Comparison of ENCODE assay signal across 16 cellular contexts in the genomic region with DNA sequence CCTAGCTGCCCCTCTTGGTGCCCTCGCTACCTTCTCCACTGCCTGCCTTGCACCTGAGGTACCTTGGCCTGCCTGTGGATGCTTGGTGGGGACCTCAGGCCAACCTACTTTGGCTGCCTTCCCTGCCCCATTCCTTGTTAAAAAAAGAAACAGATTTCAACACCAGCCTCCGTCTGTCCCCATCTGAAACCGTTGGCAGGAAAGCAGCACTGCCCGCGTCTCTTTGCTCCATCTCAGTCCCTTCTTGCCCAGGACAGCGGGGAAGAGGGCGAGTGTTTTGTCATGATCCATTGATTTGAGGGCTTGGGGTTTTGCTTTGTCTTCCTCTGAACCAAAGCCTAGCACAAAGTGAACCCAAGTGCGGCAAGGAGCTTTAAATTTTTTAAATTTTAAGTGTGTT. TPM values are rescaled to one million over a fixed set of nuclear protein-coding genes. Genes with fewer than 3 reads are reported as not detected.
A peak's percentile ranks its signal among the peaks of the same experiment; 100 is the strongest.
DNase-seq lines count a peak whose midpoint lies in the region; ATAC-seq and TF ChIP-seq lines count a peak whose summit lies in the region.
"Had no signal": no experiment of that assay in that cellular context is flagged by ENCODE, and none has a peak within 500 bp of the region (broad histone marks: within the 10 kb centered on the region; RNA-seq: fewer than 3 reads in every experiment).

No MANE protein-coding gene starts in this region.

- peaks cover 53% of the 10 kb centered on the region for H3K36me3 ChIP-seq in DND-41 (ENCODE audit: insufficient read depth, low read length)
- H3K36me3 ChIP-seq: prostate gland had no signal

- no peaks in the 10 kb centered on the region for H4K20me1 ChIP-seq in DND-41 (ENCODE audit: insufficient read depth, low read length)

- peak overlapping the region; percentile 45 for H3K27ac ChIP-seq in DND-41 (ENCODE audit: low read length)
- H3K27ac ChIP-seq in RWPE1 = peak overlapping the region; percentile 34
- H3K27ac ChIP-seq: colonic mucosa, prostate gland had no signal

- CTCF ChIA-PET in RWPE1 (lab: Yijun Ruan, JAX) = no interaction called here

- H3K4me3 ChIP-seq in DND-41 (ENCODE audit: low read depth in 1 of 2, low read length in 2 of 2) = no peak overlapping the region
- H3K4me3 ChIP-seq: colonic mucosa, prostate gland had no signal

- H3K4me2 ChIP-seq in DND-41 (ENCODE audit: insufficient read depth, low read length) = no peak overlapping the region

- peaks cover 5% of the 10 kb centered on the region for H3K36me3 Mint-ChIP-seq in progenitor cell of endocrine pancreas (ENCODE audit: insufficient read depth)

- H3K9me3 ChIP-seq in DND-41 (ENCODE audit: insufficient read depth, low read length, severe bottlenecking) = no peaks in the 10 kb centered on the region
- H3K9me3 ChIP-seq: colonic mucosa, prostate gland had no signal

- H3K4me1 Mint-ChIP-seq in progenitor cell of endocrine pancreas (ENCODE audit: low read depth) = peaks cover 18% of the 10 kb centered on the region

- H3K79me2 ChIP-seq in DND-41 (ENCODE audit: insufficient read depth, low read length) = peaks cover 24% of the 10 kb centered on the region

- peak overlapping the region; percentile 49 for H3K27ac Mint-ChIP-seq in progenitor cell of endocrine pancreas

- no peak for TF ChIP-seq CTCF in DND-41 (IDR thresholded peaks at IDR 0.05; ENCODE audit: borderline replicate concordance, extremely low read depth, low read length, poor library complexity, severe bottlenecking)
- TF ChIP-seq CTCF in RWPE1 (conservative IDR thresholded peaks at IDR 0.05; ENCODE audit: low read depth) = no peak
- TF ChIP-seq CTCF in progenitor cell of endocrine pancreas (IDR thresholded peaks at IDR 0.05; ENCODE audit: unreplicated experiment) = no peak

- H3K27me3 Mint-ChIP-seq in progenitor cell of endocrine pancreas = no peaks in the 10 kb centered on the region

- H3K4me1 ChIP-seq in DND-41 (ENCODE audit: insufficient read depth, low read length) = peaks cover 22% of the 10 kb centered on the region
- H3K4me1 ChIP-seq: prostate gland had no signal

- POLR2A ChIA-PET in RWPE1 (lab: Yijun Ruan, JAX; ENCODE audit: low non-redundant PET) = no interaction called here

- ATAC-seq in DND-41 (ENCODE audit: insufficient read depth, low read depth) (no peak), GM21723 (IDR thresholded peaks at IDR 0.05; ENCODE audit: unreplicated experiment) (no peak)
- ATAC-seq: Panc1 had no signal

- DNase-seq in DND-41 = no peak
- no peak for DNase-seq in RWPE1 (ENCODE audit: low spot score)
- DNase-seq in fibroblast of gingiva (ENCODE audit: low read depth) = peak; percentile 58
- DNase-seq in progenitor cell of endocrine pancreas (ENCODE audit: low spot score, unreplicated experiment) = no peak
- no peak for DNase-seq in mesenteric fat pad (ENCODE audit: low spot score)
- no peak for DNase-seq in iPS-NIHi7 (ENCODE audit: extremely low spot score)
- DNase-seq in HUDEP-2 (lab: John Stamatoyannopoulos, UW; ENCODE audit: unreplicated experiment in 76 of 76) = no peak
- DNase-seq: activated CD4-positive, alpha-beta T cell treated with anti-CD3 and anti-CD28 coated beads, Interleukin-2, amount 50 U/mL, for 48 hours; colonic mucosa; HCEC 1CT; NCI-H226; stimulated activated CD4-positive, alpha-beta T cell treated with anti-CD3 and anti-CD28 coated beads, Interleukin-2, amount 100 ng/mL, for 48 hours; stimulated activated naive CD4-positive, alpha-beta T cell had no signal

- no peaks in the 10 kb centered on the region for H3K9me3 Mint-ChIP-seq in progenitor cell of endocrine pancreas (ENCODE audit: low read depth)

- no peaks in the 10 kb centered on the region for H3K27me3 ChIP-seq in DND-41 (ENCODE audit: insufficient read depth, low read length, poor library complexity)
- H3K27me3 ChIP-seq: colonic mucosa had no signal

- no peak overlapping the region for H3K9ac ChIP-seq in DND-41 (ENCODE audit: low read depth, low read length)

- H2AFZ ChIP-seq in DND-41 (ENCODE audit: low read depth, low read length) = no peak overlapping the region

- no peak overlapping the region for H3K4me3 Mint-ChIP-seq in progenitor cell of endocrine pancreas (ENCODE audit: low read depth)

RNA-seq across cellular contexts. Expression of a gene that starts 5.9 kb away (rescaled TPM):
- total RNA-seq in progenitor cell of endocrine pancreas (32.1 and 34.1 TPM in 2 replicates), mesenteric fat pad (37.1 TPM)

RNA-seq across cellular contexts. Expression of a gene that starts 41.6 kb away (rescaled TPM):
- total RNA-seq in progenitor cell of endocrine pancreas = 15.6 and 16.2 TPM in 2 replicates
- 9.9 TPM for total RNA-seq in mesenteric fat pad

RNA-seq across cellular contexts. Expression of a gene that starts 41.9 kb away (rescaled TPM):
- total RNA-seq in progenitor cell of endocrine pancreas = 61.5 and 66.1 TPM in 2 replicates
- 46.3 TPM for total RNA-seq in mesenteric fat pad
